27 cellular contexts compared by ENCODE assay signal in genomic region chr9:129234491-129234890, GRCh38.
"Had no signal": no experiment of that assay in that cellular context is flagged by ENCODE, and none has a peak within 500 bp of the region (broad histone marks: within the 10 kb centered on the region; RNA-seq: fewer than 3 reads in every experiment).

No MANE protein-coding gene starts in this region.

- H3K4me3 ChIP-seq: esophagus squamous epithelium, gastrocnemius medialis, lung, right lobe of liver, skin epidermis, stomach, suprapubic skin, tibial nerve had no signal

- H3K27me3 Mint-ChIP-seq: activated CD4-positive, alpha-beta T cell treated with anti-CD3 and anti-CD28 coated beads, Interleukin-2, amount 10 ng/mL, durations not matched to agents 24 days and 14 days; activated naive CD8-positive, alpha-beta T cell treated with anti-CD3 and anti-CD28 coated beads, Interleukin-2, amount 50 U/mL, for 24 hours had no signal

- H2AFZ ChIP-seq: parathyroid adenoma had no signal

- H3K9me3 Mint-ChIP-seq: endodermal cell had no signal

- H3K4me1 ChIP-seq: gastrocnemius medialis, parathyroid adenoma, right lobe of liver had no signal

- H3K27ac Mint-ChIP-seq: activated naive CD8-positive, alpha-beta T cell treated with anti-CD3 and anti-CD28 coated beads, Interleukin-2, amount 50 U/mL, for 24 hours; activated T-helper 2 cell treated with anti-CD3 and anti-CD28 coated beads, Interferon-gamma antibody, Interleukin-2, Interleukin-4, amounts not matched to agents 10 μg/mL and 5 μg/mL and 100 μg/mL, durations not matched to agents 14 hours and 24 hours and 36 hours; endodermal cell; nephron progenitor cell had no signal

- H3K36me3 ChIP-seq: esophagus squamous epithelium, gastrocnemius medialis, right lobe of liver, stomach, suprapubic skin, tibial nerve had no signal

- H3K9me3 ChIP-seq: esophagus squamous epithelium, gastrocnemius medialis, right lobe of liver, stomach, suprapubic skin had no signal

- ATAC-seq: activated naive CD8-positive, alpha-beta T cell treated with anti-CD3 and anti-CD28 coated beads, Interleukin-2, amount 50 U/mL, for 24 hours; activated T-cell treated with anti-CD3 and anti-CD28 coated beads, Interleukin-2, amount 50 U/mL, for 4 hours; gastrocnemius medialis; left colon; right lobe of liver; stimulated activated effector memory CD8-positive, alpha-beta T cell treated with anti-CD3 and anti-CD28 coated beads, Interleukin-12 subunit alpha, Interleukin-12 subunit beta, amount 100 ng/mL, for 72 hours had no signal

- H3K36me3 Mint-ChIP-seq: stimulated activated effector memory CD8-positive, alpha-beta T cell treated with anti-CD3 and anti-CD28 coated beads, Interleukin-12 subunit alpha, Interleukin-12 subunit beta, amount 100 ng/mL, for 72 hours had no signal

- H3K27me3 ChIP-seq: gastrocnemius medialis, right lobe of liver, stomach, suprapubic skin, tibial nerve had no signal

- H3K9ac ChIP-seq: parathyroid adenoma had no signal

- FAIRE-seq: islet of Langerhans, urothelium cell line had no signal

- H3K27ac ChIP-seq: esophagus squamous epithelium, gastrocnemius medialis, parathyroid adenoma, right lobe of liver, stomach, suprapubic skin, tibial nerve had no signal

- DNase-seq: activated CD4-positive, alpha-beta T cell treated with anti-CD3 and anti-CD28 coated beads, Interleukin-2, amount 10 ng/mL, durations not matched to agents 24 days and 14 days; activated CD8-positive, alpha-beta memory T cell treated with anti-CD3 and anti-CD28 coated beads for 24 hours; activated CD8-positive, alpha-beta memory T cell treated with anti-CD3 and anti-CD28 coated beads, Interleukin-2, amount 50 U/mL, for 4 hours; activated naive CD4-positive, alpha-beta T cell treated with anti-CD3 and anti-CD28 coated beads, Interleukin-2, amount 50 U/mL, for 16 hours; activated naive CD8-positive, alpha-beta T cell treated with anti-CD3 and anti-CD28 coated beads, Interleukin-2, amount 50 U/mL, for 24 hours; activated T-cell treated with anti-CD3 and anti-CD28 coated beads, Interleukin-2, amount 50 U/mL, for 4 hours; cerebellar nuclear complex; cortex of kidney; endodermal cell; esophagus squamous epithelium; gastrocnemius medialis; nephron progenitor cell; nucleus accumbens; stimulated activated CD4-positive, alpha-beta T cell treated with anti-CD3 and anti-CD28 coated beads, Interleukin-2, amount 100 ng/mL, for 24 hours; stomach; SW 1271 had no signal

- H3K4me3 Mint-ChIP-seq: activated CD4-positive, alpha-beta T cell treated with anti-CD3 and anti-CD28 coated beads, Interleukin-2, amount 10 ng/mL, durations not matched to agents 24 days and 14 days; activated naive CD8-positive, alpha-beta T cell treated with anti-CD3 and anti-CD28 coated beads, Interleukin-2, amount 50 U/mL, for 24 hours; activated T-cell treated with anti-CD3 and anti-CD28 coated beads, Interleukin-2, amount 50 U/mL, for 4 hours; endodermal cell; nephron progenitor cell had no signal
